ENCODE assay signal across 27 cellular contexts in genomic region chr10:50386992-50387735, GRCh38.
DNase-seq lines count a peak whose midpoint lies in the region; ATAC-seq, FAIRE-seq and TF ChIP-seq lines count a peak whose summit lies in the region.
"Had no signal": no experiment of that assay in that cellular context is flagged by ENCODE, and none has a peak within 500 bp of the region (broad histone marks: within the 10 kb centered on the region; RNA-seq: fewer than 3 reads in every experiment).

No MANE protein-coding gene starts in this region.

- H3K27me3 ChIP-seq in right lobe of liver (no peaks in the 10 kb centered on the region), HepG2 (ENCODE audit: control insufficient read depth in 1 of 2, insufficient read depth in 2 of 2, low read length in 2 of 2) (no peaks in the 10 kb centered on the region), dorsolateral prefrontal cortex (no peaks in the 10 kb centered on the region)
- H3K27me3 ChIP-seq: SJSA1, spleen, tibial artery had no signal

- 86% methylated on average over 6 of the region's 7 CpGs for WGBS in right lobe of liver (ENCODE audit: insufficient coverage, low coverage, low lambda C conversion rate, missing lambda C conversion rate)
- 98% methylated on average over 7 of the region's 7 CpGs for WGBS in HepG2 (ENCODE audit: low lambda C conversion rate)

- H3K9me3 ChIP-seq in right lobe of liver (no peaks in the 10 kb centered on the region), HepG2 (ENCODE audit: low read length) (no peaks in the 10 kb centered on the region)
- H3K9me3 ChIP-seq: HAP-1, SJSA1, spleen, tibial artery had no signal

- H3K4me3 ChIP-seq in right lobe of liver (no peak overlapping the region), HepG2 (replicated peaks in 1 of 3; ENCODE audit: insufficient read depth in 1 of 3, low read depth in 2 of 3, low read length in 3 of 3) (no peak overlapping the region), dorsolateral prefrontal cortex (no peak overlapping the region)
- H3K4me3 ChIP-seq: coronary artery, HAP-1, SJSA1, spleen, tibial artery had no signal

- no peak for TF ChIP-seq EP300 in HepG2 (IDR thresholded peaks at IDR 0.05; ENCODE audit: low read depth in 2 of 2, low read length in 2 of 2)
- no peak for TF ChIP-seq EP300 in HepG2 (CRISPR knock-in tag; IDR thresholded peaks at IDR 0.05; ENCODE audit: borderline replicate concordance)

- no peak overlapping the region for H3K4me2 ChIP-seq in HepG2 (ENCODE audit: low read depth, low read length)

- H3K36me3 ChIP-seq in right lobe of liver (no peaks in the 10 kb centered on the region), HepG2 (replicated peaks in 1 of 2; ENCODE audit: control insufficient read depth in 1 of 2, insufficient read depth in 2 of 2, low read length in 2 of 2) (no peaks in the 10 kb centered on the region)
- H3K36me3 ChIP-seq: HAP-1, SJSA1, spleen, tibial artery had no signal

- no peak overlapping the region for H2AFZ ChIP-seq in HepG2 (ENCODE audit: low read length)

- no peak for FAIRE-seq in HepG2 (lab: Jason Lieb, UNC)
- FAIRE-seq: HTR-8/SVneo, RCC 7860 had no signal

- H3K79me2 ChIP-seq in HepG2 (ENCODE audit: insufficient read depth, low read length): no peaks in the 10 kb centered on the region

- H3K27ac ChIP-seq in right lobe of liver (peak overlapping the region in 2 of 3 donors; percentile 26 to 48), HepG2 (ENCODE audit: extremely low read length, insufficient read depth, low read length) (no peak overlapping the region), dorsolateral prefrontal cortex (peak overlapping the region in 55 of 59 donors; percentile 4 to 95 (median 82))
- H3K27ac ChIP-seq: coronary artery, SJSA1, spleen, tibial artery had no signal

- in situ Hi-C loops in HepG2 (cut with HindIII; ENCODE audit: extremely low pct_ligation_motif_present, low pct_unique_long_range_greater_than_20kb): no loop called here

- TF ChIP-seq POLR2A in right lobe of liver (IDR thresholded peaks at IDR 0.05) (no peak), HepG2 (IDR thresholded peaks at IDR 0.05; ENCODE audit: insufficient read depth in 1 of 2, low read depth in 2 of 2, low read length in 2 of 2) (no peak)

- H3K4me1 Mint-ChIP-seq in type B pancreatic cell (ENCODE audit: unreplicated experiment): peaks cover 10% of the 10 kb centered on the region

- DNase-seq in right lobe of liver (no peak), HepG2 (ENCODE audit: low spot score) (no peak), NAMALWA (ENCODE audit: low spot score) (peak; percentile 9), dorsolateral prefrontal cortex (no peak), NCI-H2029 treated with DMSO at 0.1 percent for 48 hours (lab: John Stamatoyannopoulos, UW) (no peak), type B pancreatic cell (ENCODE audit: extremely low spot score, unreplicated experiment) (no peak), MV-4-11 (lab: John Stamatoyannopoulos, UW) (no peak)
- DNase-seq: activated CD4-positive, alpha-beta T cell treated with anti-CD3 and anti-CD28 coated beads, Interleukin-2, amount 10 ng/mL, durations not matched to agents 7 days and 5 days; AML-193; DMS79 treated with DMSO at 0.1 percent for 48 hours; Kasumi-1; mammary epithelial cell; NCI-H1092 treated with DMSO at 0.1 percent for 48 hours; NCI-H1930; NCI-H226; occipital lobe; spleen; stimulated activated CD4-positive, alpha-beta T cell treated with anti-CD3 and anti-CD28 coated beads, Interleukin-4, amount 100 ng/mL, for 24 hours; stimulated activated naive CD8-positive, alpha-beta T cell treated with anti-CD3 and anti-CD28 coated beads, Interleukin-15, Interleukin-2, amounts not matched to agents 100 U/mL and 50 U/mL, for 24 hours; T-helper 2 cell; tibial artery had no signal

- no peak for TF ChIP-seq CTCF in right lobe of liver (IDR thresholded peaks at IDR 0.05)
- no peak for TF ChIP-seq CTCF in HepG2 (CRISPR knock-in tag; IDR thresholded peaks at IDR 0.05)
- no peak for TF ChIP-seq CTCF in dorsolateral prefrontal cortex (IDR thresholded peaks at IDR 0.05 in 54 of 56, conservative IDR thresholded peaks at IDR 0.05 in 2 of 56; ENCODE audit: low read depth in 1 of 56, partially characterized antibody in 56 of 56)
- TF ChIP-seq CTCF in type B pancreatic cell (conservative IDR thresholded peaks at IDR 0.05): no peak

- no peaks in the 10 kb centered on the region for H4K20me1 ChIP-seq in HepG2 (ENCODE audit: insufficient read depth, low read length)

- H3K9ac ChIP-seq in HepG2 (ENCODE audit: insufficient read depth, low read depth, low read length): no peak overlapping the region

- CTCF ChIA-PET in HepG2 (lab: Yijun Ruan, JAX; ENCODE audit: low intra/inter-chr PET ratio, low total read pairs): no interaction called here

- TF ChIP-seq RAD21 in HepG2 (CRISPR knock-in tag; IDR thresholded peaks at IDR 0.05): no peak

- peaks cover 0 to 57% (median 12%) of the 10 kb centered on the region in 4 donors for H3K4me1 ChIP-seq in right lobe of liver
- peaks cover 50% of the 10 kb centered on the region for H3K4me1 ChIP-seq in HepG2 (ENCODE audit: insufficient read depth, low read length)
- H3K4me1 ChIP-seq: SJSA1 had no signal

- BruUV-seq in HepG2 (replicated peaks; lab: Mats Ljungman, UMichigan): no TSS peak

- POLR2A ChIA-PET in HepG2 (lab: Yijun Ruan, JAX): no interaction called here

- no peaks in the 10 kb centered on the region for H3K9me3 Mint-ChIP-seq in type B pancreatic cell
- H3K9me3 Mint-ChIP-seq: activated CD4-positive, alpha-beta T cell treated with anti-CD3 and anti-CD28 coated beads, Interleukin-2, amount 10 ng/mL, durations not matched to agents 7 days and 5 days had no signal

- no peaks in the 10 kb centered on the region for H3K36me3 Mint-ChIP-seq in type B pancreatic cell

- no peaks in the 10 kb centered on the region for H3K27me3 Mint-ChIP-seq in type B pancreatic cell
- H3K27me3 Mint-ChIP-seq: activated CD4-positive, alpha-beta T cell treated with anti-CD3 and anti-CD28 coated beads, Interleukin-2, amount 10 ng/mL, durations not matched to agents 7 days and 5 days had no signal

- H3K4me3 Mint-ChIP-seq in type B pancreatic cell: no peak overlapping the region
- H3K4me3 Mint-ChIP-seq: activated CD4-positive, alpha-beta T cell treated with anti-CD3 and anti-CD28 coated beads, Interleukin-2, amount 10 ng/mL, durations not matched to agents 7 days and 5 days had no signal

- ATAC-seq in right lobe of liver: no peak
- no peak for ATAC-seq in HepG2
- ATAC-seq in GM21576 (IDR thresholded peaks at IDR 0.05; ENCODE audit: unreplicated experiment): no peak
- ATAC-seq: stimulated activated naive CD8-positive, alpha-beta T cell treated with anti-CD3 and anti-CD28 coated beads, Interleukin-15, Interleukin-2, amounts not matched to agents 100 U/mL and 50 U/mL, for 24 hours had no signal

- H3K27ac Mint-ChIP-seq in type B pancreatic cell: no peak overlapping the region
- H3K27ac Mint-ChIP-seq: activated CD4-positive, alpha-beta T cell treated with anti-CD3 and anti-CD28 coated beads, Interleukin-2, amount 10 ng/mL, durations not matched to agents 7 days and 5 days had no signal

- intact Hi-C loops in right lobe of liver (cut with DNase I) (no loop called here), HepG2 (cut with micrococcal nuclease; ENCODE audit: unreplicated experiment) (no loop called here), dorsolateral prefrontal cortex (cut with DNase I) (no loop called here)

TF ChIP-seq in HepG2, 621 proteins besides CTCF, POLR2A, EP300 and RAD21:
- no peak for TF ChIP-seq KDM5B (CRISPR knock-in tag; IDR thresholded peaks at IDR 0.05; ENCODE audit: borderline replicate concordance)
- no peak for TF ChIP-seq U2AF1 (optimal IDR thresholded peaks at IDR 0.05; ENCODE audit: low read depth, low read length)
- TF ChIP-seq MZF1 (CRISPR knock-in tag; IDR thresholded peaks at IDR 0.05; ENCODE audit: borderline replicate concordance): no peak
- no peak for TF ChIP-seq ZKSCAN1 (IDR thresholded peaks at IDR 0.05; ENCODE audit: low read length)
- TF ChIP-seq, protein P1, sequence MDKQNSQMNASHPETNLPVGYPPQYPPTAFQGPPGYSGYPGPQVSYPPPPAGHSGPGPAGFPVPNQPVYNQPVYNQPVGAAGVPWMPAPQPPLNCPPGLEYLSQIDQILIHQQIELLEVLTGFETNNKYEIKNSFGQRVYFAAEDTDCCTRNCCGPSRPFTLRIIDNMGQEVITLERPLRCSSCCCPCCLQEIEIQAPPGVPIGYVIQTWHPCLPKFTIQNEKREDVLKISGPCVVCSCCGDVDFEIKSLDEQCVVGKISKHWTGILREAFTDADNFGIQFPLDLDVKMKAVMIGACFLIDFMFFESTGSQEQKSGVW (CRISPR knock-in tag; IDR thresholded peaks at IDR 0.05; ENCODE audit: borderline replicate concordance): no peak
